18 cellular contexts compared by ENCODE assay signal in the genomic region with DNA sequence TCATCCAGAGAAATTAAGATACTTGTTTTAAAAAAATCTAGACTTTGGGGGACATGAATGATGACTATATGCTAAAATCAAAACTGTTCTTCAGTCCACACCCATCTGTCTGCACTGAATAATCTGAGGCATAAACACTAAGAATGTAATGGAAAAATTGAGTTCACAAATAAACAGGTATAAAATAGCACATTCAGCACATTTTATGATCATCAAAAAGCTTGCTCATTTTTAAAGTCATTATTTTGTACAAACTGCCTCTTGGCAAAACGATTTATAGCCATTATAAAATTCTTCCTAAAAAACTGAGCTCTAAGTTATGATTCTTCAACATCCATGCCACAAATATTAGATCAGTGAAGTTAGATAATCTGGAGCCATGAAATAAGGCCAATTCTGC.
DNase-seq lines count a peak whose midpoint lies in the region; ATAC-seq and TF ChIP-seq lines count a peak whose summit lies in the region.
"Had no signal": no experiment of that assay in that cellular context is flagged by ENCODE, and none has a peak within 500 bp of the region (broad histone marks: within the 10 kb centered on the region; RNA-seq: fewer than 3 reads in every experiment).

No MANE protein-coding gene starts in this region.

- H3K27me3 ChIP-seq in IMR-90 (ENCODE audit: control insufficient read depth, insufficient read depth, low read length) (no peaks in the 10 kb centered on the region), colonic mucosa (no peaks in the 10 kb centered on the region), transverse colon (no peaks in the 10 kb centered on the region), testis (no peaks in the 10 kb centered on the region)
- H3K27me3 ChIP-seq: MG63 had no signal

- H2AFZ ChIP-seq in IMR-90 (replicated peaks; ENCODE audit: low read length, poor library complexity) = no peak overlapping the region
- H2AFZ ChIP-seq: GM23338 had no signal

- no peaks in the 10 kb centered on the region for H3K9me3 Mint-ChIP-seq in activated naive CD4-positive, alpha-beta T cell treated with anti-CD3 and anti-CD28 coated beads, Interleukin-2, amount 10 ng/mL, durations not matched to agents 7 days and 5 days
- H3K9me3 Mint-ChIP-seq in activated naive CD4-positive, alpha-beta T cell treated with anti-CD3 and anti-CD28 coated beads for 36 hours = no peaks in the 10 kb centered on the region
- no peaks in the 10 kb centered on the region for H3K9me3 Mint-ChIP-seq in Calu3 (ENCODE audit: low read depth, unreplicated experiment)
- H3K9me3 Mint-ChIP-seq: CD4-positive, CD25-positive, alpha-beta regulatory T cell; GM23338 had no signal

- BruUV-seq in IMR-90 (replicated peaks; lab: Mats Ljungman, UMichigan) = no TSS peak
- no TSS peak for BruUV-seq in Calu3 (replicated peaks; lab: Mats Ljungman, UMichigan)

- dilution Hi-C loops in IMR-90 (cut with HindIII; ENCODE audit: low sequenced_read_pairs, unreplicated experiment) = no loop called here

- no CpG with 5 or more reads among the region's 1 CpG for WGBS in IMR-90 (ENCODE audit: extremely low coverage in 2 of 2, insufficient read length in 1 of 2), 2 experiments
- WGBS in transverse colon (ENCODE audit: low coverage in 1 of 2), 2 donors = 33 to 67% methylated on average over 1 of the region's 1 CpG
- 78 to 80% methylated on average over 1 of the region's 1 CpG for WGBS in testis, 2 donors

- no peak overlapping the region for H2AK5ac ChIP-seq in IMR-90 (ENCODE audit: low read depth, low read length)

- no peak overlapping the region for H2AK9ac ChIP-seq in IMR-90 (replicated peaks; ENCODE audit: low read depth, low read length, poor library complexity)

- H3K14ac ChIP-seq in IMR-90 (replicated peaks; ENCODE audit: low read depth, low read length) = no peak overlapping the region

- in situ Hi-C loops in IMR-90 (cut with MboI; ENCODE audit: low sequenced_read_pairs) (loop anchor here (25.0 kb wide), 1 partner anchor 740 kb away; no protein-coding TSS in a partner anchor), transverse colon (cut with MboI; ENCODE audit: low pct_ligation_motif_present in 1 of 4, low pct_unique_long_range_greater_than_20kb in 1 of 4, low sequenced_read_pairs in 3 of 4) (no loop called here)

- H3K9ac ChIP-seq in IMR-90 (ENCODE audit: low read depth, low read length) = no peak overlapping the region
- H3K9ac ChIP-seq in colonic mucosa (ENCODE audit: low read depth in 2 of 2, low read length in 2 of 2) = no peak overlapping the region

- no peak for TF ChIP-seq EP300 in transverse colon (IDR thresholded peaks at IDR 0.05; ENCODE audit: low read depth)

- POLR2A ChIA-PET in IMR-90 (lab: Charles Lee; ENCODE audit: unreplicated experiment) = no interaction called here

- H3K36me3 Mint-ChIP-seq in activated naive CD4-positive, alpha-beta T cell treated with anti-CD3 and anti-CD28 coated beads, Interleukin-2, amount 10 ng/mL, durations not matched to agents 7 days and 5 days = peaks cover 21% of the 10 kb centered on the region
- H3K36me3 Mint-ChIP-seq in activated naive CD4-positive, alpha-beta T cell treated with anti-CD3 and anti-CD28 coated beads for 36 hours (ENCODE audit: low read depth) = peaks cover 9% of the 10 kb centered on the region
- H3K36me3 Mint-ChIP-seq in Calu3 (ENCODE audit: insufficient read depth, unreplicated experiment) = no peaks in the 10 kb centered on the region

- peaks cover 2% of the 10 kb centered on the region; the same call in 1 of the 2 replicates for H3K9me1 ChIP-seq in IMR-90 (ENCODE audit: insufficient read depth, low read length)

- ATAC-seq in IMR-90 (ENCODE audit: low read depth) = no peak
- ATAC-seq in stimulated activated naive CD8-positive, alpha-beta T cell treated with anti-CD3 and anti-CD28 coated beads, Interleukin-15, Interleukin-2, amounts not matched to agents 100 U/mL and 50 U/mL, for 24 hours = no peak
- ATAC-seq: GM23338 had no signal

- no peak overlapping the region for H2BK15ac ChIP-seq in IMR-90 (ENCODE audit: low read depth, low read length)

- no peak for TF ChIP-seq RAD21 in IMR-90 (IDR thresholded peaks at IDR 0.05; ENCODE audit: low read length)

- H3K27ac ChIP-seq in IMR-90 (ENCODE audit: insufficient read depth, low read length) (no peak overlapping the region), colonic mucosa (peak overlapping the region; percentile 50), transverse colon (peak overlapping the region; percentile 6 to 61 (median 48)), testis (no peak overlapping the region)

- H4K91ac ChIP-seq in IMR-90 (ENCODE audit: insufficient read depth, low read depth, low read length) = no peak overlapping the region

- H3K18ac ChIP-seq in IMR-90 (ENCODE audit: low read depth, low read length) = no peak overlapping the region

- intact Hi-C loops in activated naive CD4-positive, alpha-beta T cell treated with anti-CD3 and anti-CD28 coated beads for 36 hours (cut with micrococcal nuclease) = no loop called here
- intact Hi-C loops in IMR-90 (cut with micrococcal nuclease) (no loop called here), colonic mucosa (cut with DNase I) (no loop called here), transverse colon (cut with DNase I; ENCODE audit: low total_unique reads) (no loop called here), Calu3 (cut with micrococcal nuclease; ENCODE audit: unreplicated experiment) (no loop called here), testis (cut with DNase I; ENCODE audit: low total_unique reads) (no loop called here)

- no peak overlapping the region for H3K4me2 ChIP-seq in IMR-90 (ENCODE audit: low read depth, low read length)
- H3K4me2 ChIP-seq: GM23338 had no signal

- H4K5ac ChIP-seq in IMR-90 (ENCODE audit: low read depth, low read length) = no peak overlapping the region

- no peak overlapping the region for H2BK20ac ChIP-seq in IMR-90 (ENCODE audit: low read depth, low read length)

- CTCF ChIA-PET in activated naive CD4-positive, alpha-beta T cell treated with anti-CD3 and anti-CD28 coated beads, Interleukin-2, amount 10 ng/mL, durations not matched to agents 7 days and 5 days (lab: Charles Lee) = interaction anchor here (1.0 kb wide), 1 partner anchor 204 kb away, joined by 3 read pairs; no protein-coding TSS in a partner anchor
- CTCF ChIA-PET in activated naive CD4-positive, alpha-beta T cell treated with anti-CD3 and anti-CD28 coated beads for 36 hours (lab: Charles Lee) = no interaction called here
- CTCF ChIA-PET in IMR-90 (lab: Yijun Ruan, JAX) = no interaction called here
- CTCF ChIA-PET in Calu3 (lab: Charles Lee) = no interaction called here

- H3K23ac ChIP-seq in IMR-90 (ENCODE audit: low read depth, low read length) = no peak overlapping the region

- TF ChIP-seq CTCF in IMR-90 (conservative IDR thresholded peaks at IDR 0.05; ENCODE audit: low read depth, low read length) (no peak), colonic mucosa (IDR thresholded peaks at IDR 0.05) (no peak), transverse colon (IDR thresholded peaks at IDR 0.05) (no peak), Calu3 (IDR thresholded peaks at IDR 0.05; ENCODE audit: unreplicated experiment) (no peak), testis (IDR thresholded peaks at IDR 0.05) (no peak)

- H2BK5ac ChIP-seq in IMR-90 (ENCODE audit: low read depth, low read length, poor library complexity, severe bottlenecking) = no peak overlapping the region

- H4K8ac ChIP-seq in IMR-90 (ENCODE audit: low read depth in 2 of 2, low read length in 2 of 2) = no peak overlapping the region

- peaks cover 0 to 8% of the 10 kb centered on the region in 2 experiments; a peak in 1 of 4 replicates for H3K79me1 ChIP-seq in IMR-90 (ENCODE audit: low read depth in 1 of 2, low read length in 2 of 2)

- no peak for DNase-seq in activated naive CD4-positive, alpha-beta T cell treated with anti-CD3 and anti-CD28 coated beads, Interleukin-2, amount 10 ng/mL, durations not matched to agents 7 days and 5 days
- DNase-seq in activated naive CD4-positive, alpha-beta T cell treated with anti-CD3 and anti-CD28 coated beads for 36 hours = no peak
- DNase-seq in IMR-90 (no peak), colonic mucosa (no peak), transverse colon (no peak), Calu3 (no peak), testis (no peak)
- DNase-seq in stimulated activated naive CD8-positive, alpha-beta T cell treated with anti-CD3 and anti-CD28 coated beads, Interleukin-15, Interleukin-2, amounts not matched to agents 100 U/mL and 50 U/mL, for 24 hours = no peak
- DNase-seq: DMS79 treated with DMSO at 0.1 percent for 48 hours, NCI-H1092, NCI-H146, NCI-H2081, NCI-H510A treated with DMSO at 0.1 percent for 48 hours, NCI-H82 had no signal

- no peaks in the 10 kb centered on the region for H4K20me1 ChIP-seq in IMR-90 (ENCODE audit: insufficient read depth, low read length)

- H3K9me3 ChIP-seq in IMR-90 (ENCODE audit: control insufficient read depth, insufficient read depth, low read length) = no peaks in the 10 kb centered on the region
- no peaks in the 10 kb centered on the region for H3K9me3 ChIP-seq in colonic mucosa
- H3K9me3 ChIP-seq in transverse colon = no peaks in the 10 kb centered on the region
- no peaks in the 10 kb centered on the region for H3K9me3 ChIP-seq in testis

- H3K56ac ChIP-seq in IMR-90 (ENCODE audit: extremely low read depth, insufficient read depth, low read length) = no peak overlapping the region

- peak overlapping the region; percentile 69 for H3K27ac Mint-ChIP-seq in activated naive CD4-positive, alpha-beta T cell treated with anti-CD3 and anti-CD28 coated beads, Interleukin-2, amount 10 ng/mL, durations not matched to agents 7 days and 5 days
- H3K27ac Mint-ChIP-seq in activated naive CD4-positive, alpha-beta T cell treated with anti-CD3 and anti-CD28 coated beads for 36 hours = no peak overlapping the region
- H3K27ac Mint-ChIP-seq in Calu3 (ENCODE audit: unreplicated experiment) = no peak overlapping the region
- H3K27ac Mint-ChIP-seq: B cell, GM23338 had no signal

- no peaks in the 10 kb centered on the region for H3K27me3 Mint-ChIP-seq in activated naive CD4-positive, alpha-beta T cell treated with anti-CD3 and anti-CD28 coated beads, Interleukin-2, amount 10 ng/mL, durations not matched to agents 7 days and 5 days
- H3K27me3 Mint-ChIP-seq in activated naive CD4-positive, alpha-beta T cell treated with anti-CD3 and anti-CD28 coated beads for 36 hours (ENCODE audit: low read depth) = no peaks in the 10 kb centered on the region
- H3K27me3 Mint-ChIP-seq in Calu3 (ENCODE audit: unreplicated experiment) = no peaks in the 10 kb centered on the region
- H3K27me3 Mint-ChIP-seq: B cell; CD4-positive, CD25-positive, alpha-beta regulatory T cell had no signal

- H3K36me3 ChIP-seq in IMR-90 (ENCODE audit: control insufficient read depth, insufficient read depth, low read length) (0 out of 2 replicates have a peak, but pooled peaks cover 2% of the 10 kb centered on the region), colonic mucosa (no peaks in the 10 kb centered on the region), transverse colon (no peaks in the 10 kb centered on the region), testis (ENCODE audit: low read depth, missing control alignments) (no peaks in the 10 kb centered on the region)

- peaks cover 41% of the 10 kb centered on the region for H3K4me1 Mint-ChIP-seq in activated naive CD4-positive, alpha-beta T cell treated with anti-CD3 and anti-CD28 coated beads, Interleukin-2, amount 10 ng/mL, durations not matched to agents 7 days and 5 days
- peaks cover 18% of the 10 kb centered on the region for H3K4me1 Mint-ChIP-seq in activated naive CD4-positive, alpha-beta T cell treated with anti-CD3 and anti-CD28 coated beads for 36 hours (ENCODE audit: low read depth)
- no peaks in the 10 kb centered on the region for H3K4me1 Mint-ChIP-seq in Calu3 (ENCODE audit: low read depth, unreplicated experiment)
- H3K4me1 Mint-ChIP-seq: B cell, GM23338 had no signal

- H3K4me3 Mint-ChIP-seq in activated naive CD4-positive, alpha-beta T cell treated with anti-CD3 and anti-CD28 coated beads, Interleukin-2, amount 10 ng/mL, durations not matched to agents 7 days and 5 days = no peak overlapping the region
- H3K4me3 Mint-ChIP-seq in activated naive CD4-positive, alpha-beta T cell treated with anti-CD3 and anti-CD28 coated beads for 36 hours = no peak overlapping the region
- no peak overlapping the region for H3K4me3 Mint-ChIP-seq in Calu3 (ENCODE audit: low read depth, unreplicated experiment)
- H3K4me3 Mint-ChIP-seq: B cell; CD4-positive, CD25-positive, alpha-beta regulatory T cell; GM23338 had no signal

- H2BK120ac ChIP-seq in IMR-90 (ENCODE audit: low read depth, low read length) = no peak overlapping the region

- H3K4ac ChIP-seq in IMR-90 (ENCODE audit: low read depth, low read length) = no peak overlapping the region

- H3K4me1 ChIP-seq in IMR-90 (ENCODE audit: control insufficient read depth, insufficient read depth, low read length) (peaks cover 4% of the 10 kb centered on the region), colonic mucosa (no peaks in the 10 kb centered on the region), transverse colon (peaks cover 0 to 36% (median 22%) of the 10 kb centered on the region in 4 donors), testis (no peaks in the 10 kb centered on the region)

- no peak for TF ChIP-seq POLR2A in IMR-90 (IDR thresholded peaks at IDR 0.05; ENCODE audit: low read depth, low read length)
- no peak for TF ChIP-seq POLR2A in transverse colon (IDR thresholded peaks at IDR 0.05)
- no peak for TF ChIP-seq POLR2A in testis (IDR thresholded peaks at IDR 0.05)

- H3K4me3 ChIP-seq in IMR-90 (ENCODE audit: insufficient read depth, low read depth, low read length) (no peak overlapping the region), colonic mucosa (no peak overlapping the region), transverse colon (no peak overlapping the region), testis (no peak overlapping the region)
- H3K4me3 ChIP-seq: GM23338, MG63 had no signal

Comparison
In these comparisons a context has a peak if more than half of its experiments do, and no peak if none do; other contexts are left out.
1. H3K27ac ChIP-seq: peak in colonic mucosa (single experiment) and transverse colon (4 of 4); none in IMR-90 (single experiment) and testis (0 of 2).